In genomic region chr15:45842151-45842550, GRCh38 we compare ENCODE assay signal across 18 cellular contexts.
"Had no signal": no experiment of that assay in that cellular context is flagged by ENCODE, and none has a peak within 500 bp of the region (broad histone marks: within the 10 kb centered on the region; RNA-seq: fewer than 3 reads in every experiment).

No MANE protein-coding gene starts in this region.

- H3K4me3 Mint-ChIP-seq: activated B cell treated with CpG ODN at 0.5 μM for 24 hours; activated CD4-positive, alpha-beta T cell treated with anti-CD3 and anti-CD28 coated beads for 36 hours; activated naive CD8-positive, alpha-beta T cell treated with anti-CD3 and anti-CD28 coated beads for 36 hours; activated T-cell treated with anti-CD3 and anti-CD28 coated beads, Interleukin-2, amount 50 U/mL, for 4 hours; T-helper 1 cell treated with Interleukin-12 subunit alpha and Interleukin-12 subunit beta and Interleukin-4 antibody, amounts not matched to agents 30 μg/mL and 1 μg/mL, for 36 hours had no signal

- DNase-seq: activated B cell treated with CpG ODN at 0.5 μM for 24 hours; activated CD4-positive, alpha-beta T cell treated with anti-CD3 and anti-CD28 coated beads for 36 hours; activated CD4-positive, alpha-beta T cell treated with anti-CD3 and anti-CD28 coated beads, Interleukin-2, amount 50 U/mL, for 48 hours; activated CD8-positive, alpha-beta memory T cell treated with anti-CD3 and anti-CD28 coated beads, Interleukin-2, amount 50 U/mL, for 48 hours; activated naive CD4-positive, alpha-beta T cell treated with Interleukin-2 at 50 U/mL for 16 hours; activated naive CD8-positive, alpha-beta T cell treated with anti-CD3 and anti-CD28 coated beads for 36 hours; activated T-cell treated with anti-CD3 and anti-CD28 coated beads, Interleukin-2, amount 50 U/mL, for 4 hours; cerebellar nuclear complex; cortex of kidney; kidney; left ventricle myocardium superior; midbrain; nucleus accumbens; sigmoid colon; stimulated activated CD4-positive, alpha-beta T cell treated with anti-CD3 and anti-CD28 coated beads, Interleukin-4, amount 100 ng/mL, for 24 hours; stimulated activated naive CD8-positive, alpha-beta T cell treated with anti-CD3 and anti-CD28 coated beads, Interleukin-15, Interleukin-2, amounts not matched to agents 100 U/mL and 50 U/mL, for 24 hours; T1000 had no signal

- H3K9me3 Mint-ChIP-seq: activated B cell treated with CpG ODN at 0.5 μM for 24 hours; activated naive CD8-positive, alpha-beta T cell treated with anti-CD3 and anti-CD28 coated beads for 36 hours; activated T-cell treated with anti-CD3 and anti-CD28 coated beads, Interleukin-2, amount 50 U/mL, for 4 hours; T-helper 1 cell treated with Interleukin-12 subunit alpha and Interleukin-12 subunit beta and Interleukin-4 antibody, amounts not matched to agents 30 μg/mL and 1 μg/mL, for 36 hours had no signal

- H3K27ac Mint-ChIP-seq: activated B cell treated with CpG ODN at 0.5 μM for 24 hours; activated CD4-positive, alpha-beta T cell treated with anti-CD3 and anti-CD28 coated beads for 36 hours; activated naive CD8-positive, alpha-beta T cell treated with anti-CD3 and anti-CD28 coated beads for 36 hours; T-helper 1 cell treated with Interleukin-12 subunit alpha and Interleukin-12 subunit beta and Interleukin-4 antibody, amounts not matched to agents 30 μg/mL and 1 μg/mL, for 36 hours had no signal

- H3K4me1 Mint-ChIP-seq: activated B cell treated with CpG ODN at 0.5 μM for 24 hours; activated CD4-positive, alpha-beta T cell treated with anti-CD3 and anti-CD28 coated beads for 36 hours; activated naive CD8-positive, alpha-beta T cell treated with anti-CD3 and anti-CD28 coated beads for 36 hours had no signal
